8 cellular contexts compared by ENCODE assay signal in genomic region chr15:79432345-79433311, GRCh38. TPM values are rescaled to one million over a fixed set of nuclear protein-coding genes. Genes with fewer than 3 reads are reported as not detected.
DNase-seq lines count a peak whose midpoint lies in the region; ATAC-seq and TF ChIP-seq lines count a peak whose summit lies in the region.

No MANE protein-coding gene starts in this region.

- no peaks in the 10 kb centered on the region for H3K9me2 ChIP-seq in neural cell (ENCODE audit: insufficient read depth, low read length)

- H3K27me3 ChIP-seq in endodermal cell (ENCODE audit: control insufficient read depth, insufficient read depth, low read length, poor library complexity, severe bottlenecking) (peaks cover 94% of the 10 kb centered on the region), neural cell (ENCODE audit: insufficient read depth, low read depth, low read length) (peaks cover 71% of the 10 kb centered on the region)

- WGBS in endodermal cell (ENCODE audit: insufficient coverage in 1 of 2, insufficient read length in 1 of 2), 2 experiments = 3 to 9% methylated on average over 38 to 86 of the region's 86 CpGs

- TF ChIP-seq CTCF in AG10803 (conservative IDR thresholded peaks at IDR 0.05; ENCODE audit: low read length) = no peak
- TF ChIP-seq CTCF in endodermal cell (conservative IDR thresholded peaks at IDR 0.05) = peak; percentile 44
- no peak for TF ChIP-seq CTCF in neural cell (IDR thresholded peaks at IDR 0.05; ENCODE audit: poor library complexity, severe bottlenecking)

- peak overlapping the region; percentile 37 for H2AFZ ChIP-seq in neural cell (ENCODE audit: low read depth, low read length)

- ATAC-seq in HG03342 (IDR thresholded peaks at IDR 0.05; ENCODE audit: unreplicated experiment) (no peak), GM18870 (IDR thresholded peaks at IDR 0.05; ENCODE audit: unreplicated experiment) (no peak), HG03025 (IDR thresholded peaks at IDR 0.05; ENCODE audit: low FRiP score, unreplicated experiment) (no peak)

- no peak overlapping the region for H3K27ac ChIP-seq in endodermal cell (ENCODE audit: low read depth, low read length)
- H3K27ac ChIP-seq in neural cell (ENCODE audit: low read length) = no peak overlapping the region

- H3K27ac Mint-ChIP-seq in endodermal cell = no peak overlapping the region

- peak overlapping the region; percentile 81 for H3K4me2 ChIP-seq in neural cell (ENCODE audit: low read length)

- H3K36me3 Mint-ChIP-seq in endodermal cell (ENCODE audit: low read depth) = no peaks in the 10 kb centered on the region

- DNase-seq in AG10803 (ENCODE audit: low read depth) (peak; percentile 13), HuH-7.5 (ENCODE audit: low spot score) (peak; percentile 56), endodermal cell (peak; percentile 85), LoVo (ENCODE audit: low spot score) (no peak)

- H3K4me3 ChIP-seq in AG10803 (ENCODE audit: low read length) = peak overlapping the region; percentile 62
- peak overlapping the region; percentile 79 for H3K4me3 ChIP-seq in endodermal cell (ENCODE audit: low read length)
- H3K4me3 ChIP-seq in neural cell (ENCODE audit: low read length) = peak overlapping the region; percentile 90

- H3K9ac ChIP-seq in endodermal cell (ENCODE audit: extremely low read depth, low read length, poor library complexity, severe bottlenecking) (no peak overlapping the region), neural cell (ENCODE audit: low read length) (peak overlapping the region; percentile 65)

- H3K27me3 Mint-ChIP-seq in endodermal cell (ENCODE audit: insufficient read depth) = peaks cover 85% of the 10 kb centered on the region

- H3K36me3 ChIP-seq in endodermal cell (ENCODE audit: control insufficient read depth, insufficient read depth, low read length) (no peaks in the 10 kb centered on the region), neural cell (ENCODE audit: insufficient read depth, low read length) (no peaks in the 10 kb centered on the region)

- no peaks in the 10 kb centered on the region for H3K79me2 ChIP-seq in neural cell (replicated peaks; ENCODE audit: insufficient read depth, low read length)

- no peak for TF ChIP-seq EP300 in neural cell (conservative IDR thresholded peaks at IDR 0.05; ENCODE audit: poor library complexity, severe bottlenecking)

- H3K9me3 ChIP-seq in endodermal cell (ENCODE audit: control insufficient read depth, low read length) (no peaks in the 10 kb centered on the region), neural cell (ENCODE audit: low read length) (no peaks in the 10 kb centered on the region)

- no peaks in the 10 kb centered on the region for H3K4me1 ChIP-seq in endodermal cell (ENCODE audit: control insufficient read depth, insufficient read depth, low read length)

- peaks cover 6% of the 10 kb centered on the region for H3F3A ChIP-seq in neural cell (ENCODE audit: insufficient read depth, low read length, poor library complexity, severe bottlenecking)

- peak overlapping the region; percentile 58 for H3K4me3 Mint-ChIP-seq in endodermal cell

- H3K4me1 Mint-ChIP-seq in endodermal cell = peaks cover 15% of the 10 kb centered on the region

- H4K20me1 ChIP-seq in neural cell (ENCODE audit: insufficient read depth) = no peaks in the 10 kb centered on the region

- TF ChIP-seq RAD21 in neural cell (conservative IDR thresholded peaks at IDR 0.05) = no peak

- H3K9me3 Mint-ChIP-seq in endodermal cell = no peaks in the 10 kb centered on the region

TF ChIP-seq in neural cell, 6 proteins besides CTCF, POLR2A, EP300 and RAD21:
- TF ChIP-seq EZH2 (IDR thresholded peaks at IDR 0.05; ENCODE audit: borderline replicate concordance, insufficient read depth, low read length, poor library complexity, severe bottlenecking) (no peak), MXI1 (conservative IDR thresholded peaks at IDR 0.05; ENCODE audit: poor library complexity, severe bottlenecking) (peak; percentile 15), REST (IDR thresholded peaks at IDR 0.05; ENCODE audit: borderline replicate concordance) (peak; percentile 10), SMC3 (conservative IDR thresholded peaks at IDR 0.05; ENCODE audit: poor library complexity) (no peak), TAF1 (IDR thresholded peaks at IDR 0.05; ENCODE audit: low read depth) (no peak), POLR2AphosphoS5 (IDR thresholded peaks at IDR 0.05) (no peak)

RNA-seq across cellular contexts. Expression of gene MINAR1, which starts 0.5 kb away (rescaled TPM):
- 1 to 10 TPM; 1.1 to 1.2 TPM for total RNA-seq in endodermal cell
- 2.2 TPM for polyA plus RNA-seq in endodermal cell (2013, experiment 1 of 2)
- polyA plus RNA-seq in endodermal cell (2013, experiment 2 of 2) = 2.2 TPM
- 2.7 and 3.1 TPM in 2 replicates for polyA plus RNA-seq in neural cell
- 9.3 and 11.8 TPM in 2 replicates for polyA minus RNA-seq in neural cell
